ENCODE assay signal across 1 cellular context in the genomic region with DNA sequence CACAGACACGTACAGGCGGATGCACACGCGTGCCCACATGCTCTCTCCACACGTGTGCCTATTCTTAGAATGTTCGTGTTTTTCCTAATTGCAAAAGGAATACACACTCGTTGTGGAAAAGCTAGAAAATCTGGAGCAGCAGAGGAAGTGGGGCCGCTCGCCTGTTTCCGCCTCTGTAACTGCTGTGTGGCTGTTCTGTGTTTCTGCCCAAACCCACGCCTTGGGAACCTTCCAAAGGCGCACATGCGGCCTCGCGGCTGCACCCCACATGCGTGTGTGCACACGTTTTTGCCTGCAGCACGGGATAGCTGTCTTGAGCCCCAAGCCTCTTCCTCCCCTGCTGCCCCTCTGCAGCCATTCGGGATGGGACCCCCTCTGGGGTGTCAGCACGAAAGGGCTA.
TF ChIP-seq lines count a peak whose summit lies in the region.

No MANE protein-coding gene starts in this region.

TF ChIP-seq in WTC11, 78 proteins besides CTCF, POLR2A, EP300 and RAD21:
- TF ChIP-seq, protein P1, sequence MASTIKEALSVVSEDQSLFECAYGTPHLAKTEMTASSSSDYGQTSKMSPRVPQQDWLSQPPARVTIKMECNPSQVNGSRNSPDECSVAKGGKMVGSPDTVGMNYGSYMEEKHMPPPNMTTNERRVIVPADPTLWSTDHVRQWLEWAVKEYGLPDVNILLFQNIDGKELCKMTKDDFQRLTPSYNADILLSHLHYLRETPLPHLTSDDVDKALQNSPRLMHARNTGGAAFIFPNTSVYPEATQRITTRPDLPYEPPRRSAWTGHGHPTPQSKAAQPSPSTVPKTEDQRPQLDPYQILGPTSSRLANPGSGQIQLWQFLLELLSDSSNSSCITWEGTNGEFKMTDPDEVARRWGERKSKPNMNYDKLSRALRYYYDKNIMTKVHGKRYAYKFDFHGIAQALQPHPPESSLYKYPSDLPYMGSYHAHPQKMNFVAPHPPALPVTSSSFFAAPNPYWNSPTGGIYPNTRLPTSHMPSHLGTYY (CRISPR knock-in tag; IDR thresholded peaks at IDR 0.05): no peak
- TF ChIP-seq NR3C1 (CRISPR knock-in tag; conservative IDR thresholded peaks at IDR 0.05; ENCODE audit: low read depth) (no peak), SMAD3 (CRISPR knock-in tag; IDR thresholded peaks at IDR 0.05; ENCODE audit: borderline replicate concordance) (no peak), IRF2 (CRISPR knock-in tag; IDR thresholded peaks at IDR 0.05; ENCODE audit: borderline replicate concordance, low read depth) (no peak), HMGA2 (CRISPR knock-in tag; IDR thresholded peaks at IDR 0.05) (no peak)
